21 cellular contexts compared by ENCODE assay signal in the genomic region with DNA sequence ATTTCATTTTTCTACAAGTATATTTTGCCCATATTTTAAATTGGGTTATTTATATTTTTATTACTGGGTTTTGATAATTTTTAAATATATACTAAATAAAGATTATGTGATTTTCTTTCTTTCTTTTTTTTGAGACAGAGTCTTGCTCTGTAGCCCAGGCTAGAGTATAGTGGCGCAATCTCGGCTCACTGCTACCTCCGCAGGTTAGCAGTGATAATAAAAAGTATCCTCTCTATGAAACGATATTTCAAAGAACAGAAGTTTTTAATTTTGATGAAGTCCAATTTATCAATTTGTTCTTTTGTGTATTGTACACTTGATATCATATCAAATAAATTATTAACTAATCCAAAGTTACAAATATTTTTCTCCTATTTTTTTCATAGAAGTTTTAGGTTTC. TPM values are rescaled to one million over a fixed set of nuclear protein-coding genes. Genes with fewer than 3 reads are reported as not detected.
DNase-seq lines count a peak whose midpoint lies in the region; FAIRE-seq and TF ChIP-seq lines count a peak whose summit lies in the region.
"Had no signal": no experiment of that assay in that cellular context is flagged by ENCODE, and none has a peak within 500 bp of the region (broad histone marks: within the 10 kb centered on the region; RNA-seq: fewer than 3 reads in every experiment).

No MANE protein-coding gene starts in this region.

- no peak overlapping the region for H3K4me2 ChIP-seq in H1 (ENCODE audit: insufficient read depth in 1 of 2, low read depth in 2 of 2, low read length in 2 of 2)
- H3K4me2 ChIP-seq: BLaER1 had no signal

- TF ChIP-seq CTCF in H1 (IDR thresholded peaks at IDR 0.05; ENCODE audit: control extremely low read depth in 1 of 3, insufficient read depth in 1 of 3, low read depth in 1 of 3, low read length in 3 of 3): no peak
- TF ChIP-seq CTCF in neural crest cell (conservative IDR thresholded peaks at IDR 0.05): peak; percentile 24
- TF ChIP-seq CTCF in progenitor cell of endocrine pancreas (IDR thresholded peaks at IDR 0.05; ENCODE audit: unreplicated experiment): peak; percentile 29
- TF ChIP-seq CTCF in Peyer's patch (IDR thresholded peaks at IDR 0.05): no peak

- H4K20me1 ChIP-seq in H1 (replicated peaks in 1 of 2; ENCODE audit: control insufficient read depth in 1 of 2, insufficient read depth in 2 of 2, low read length in 2 of 2): no peaks in the 10 kb centered on the region
- H4K20me1 ChIP-seq: BLaER1 had no signal

- no peak overlapping the region for H4K91ac ChIP-seq in H1 (replicated peaks; ENCODE audit: insufficient read length, low read length)

- H4K5ac ChIP-seq in H1 (ENCODE audit: insufficient read length, low read depth, low read length): no peak overlapping the region

- peaks cover 2% of the 10 kb centered on the region for H3K27me3 Mint-ChIP-seq in neural crest cell (ENCODE audit: low read depth)
- H3K27me3 Mint-ChIP-seq in progenitor cell of endocrine pancreas: peaks cover 5% of the 10 kb centered on the region

- H3K4ac ChIP-seq in H1 (replicated peaks; ENCODE audit: insufficient read length, low read depth, low read length): no peak overlapping the region

- no peak overlapping the region for H3K27ac Mint-ChIP-seq in neural crest cell (ENCODE audit: unreplicated experiment)
- no peak overlapping the region for H3K27ac Mint-ChIP-seq in progenitor cell of endocrine pancreas
- H3K27ac Mint-ChIP-seq: CD4-positive, alpha-beta T cell; CD8-positive, alpha-beta T cell had no signal

- WGBS in H1 (ENCODE audit: extremely low coverage in 1 of 2, insufficient coverage in 1 of 2, insufficient read length in 1 of 2, insufficient replicate concordance in 2 of 2, low coverage in 1 of 2, low lambda C conversion rate in 2 of 2, missing lambda C conversion rate in 1 of 2), 2 experiments: 86% methylated on average over 4 of the region's 4 CpGs; no CpG with 5 or more reads in 1 of the 2 experiments

- no peak for DNase-seq in H1 (ENCODE audit: low read depth in 1 of 2, low spot score in 2 of 2)
- DNase-seq in neural crest cell (ENCODE audit: low read depth, low spot score): no peak
- no peak for DNase-seq in progenitor cell of endocrine pancreas (ENCODE audit: low spot score, unreplicated experiment)
- DNase-seq in NCI-H2171 treated with DMSO at 0.1 percent for 48 hours (lab: John Stamatoyannopoulos, UW): no peak
- DNase-seq in Peyer's patch: no peak
- DNase-seq in middle frontal gyrus (ENCODE audit: extremely low spot score, low spot score): no peak
- DNase-seq: 8988T; ACHN; BE2C; C1 segment of cervical spinal cord; Caco-2; Calu3; CD4-positive, alpha-beta T cell; CD8-positive, alpha-beta T cell; DMS79 treated with DMSO at 0.1 percent for 48 hours; GF-D8 had no signal

- H3K4me3 Mint-ChIP-seq in neural crest cell: no peak overlapping the region
- no peak overlapping the region for H3K4me3 Mint-ChIP-seq in progenitor cell of endocrine pancreas (ENCODE audit: low read depth)
- H3K4me3 Mint-ChIP-seq: CD4-positive, alpha-beta T cell; CD8-positive, alpha-beta T cell had no signal

- H3K9me3 ChIP-seq in H1 (ENCODE audit: insufficient read depth in 2 of 2, low read depth in 1 of 2, low read length in 1 of 2): no peaks in the 10 kb centered on the region
- H3K9me3 ChIP-seq in Peyer's patch: no peaks in the 10 kb centered on the region
- H3K9me3 ChIP-seq: BE2C, BLaER1, Caco-2 had no signal

- CTCF ChIA-PET in H1 (lab: Charles Lee; ENCODE audit: partially characterized antibody): interaction anchor here (0.8 to 1.3 kb wide), 4 partner anchors 8 to 363 kb away, joined by 3 to 5 read pairs (median 3); no protein-coding TSS in a partner anchor

- H2BK15ac ChIP-seq in H1 (ENCODE audit: low read length): no peak overlapping the region

- FAIRE-seq in H1 (lab: Jason Lieb, UNC): no peak
- FAIRE-seq: A204.1, G401.6, GM12891, GM19239 had no signal

- no peaks in the 10 kb centered on the region for H3K79me2 ChIP-seq in H1 (ENCODE audit: control insufficient read depth in 1 of 2, insufficient read depth in 2 of 2, low read length in 2 of 2)

- H2AK5ac ChIP-seq in H1 (ENCODE audit: low read depth, low read length): no peak overlapping the region

- H3K27ac ChIP-seq in H1 (ENCODE audit: low read depth, low read length) (no peak overlapping the region), Peyer's patch (no peak overlapping the region)
- H3K27ac ChIP-seq: BLaER1 had no signal

- H4K8ac ChIP-seq in H1 (ENCODE audit: extremely low read depth, insufficient read depth, low read length): no peak overlapping the region

- H3K14ac ChIP-seq in H1 (ENCODE audit: insufficient read length): no peak overlapping the region

- no peak overlapping the region for H3K56ac ChIP-seq in H1 (replicated peaks; ENCODE audit: insufficient read length, low read depth, low read length)

- no peak overlapping the region for H3K4me3 ChIP-seq in H1 (ENCODE audit: extremely low read depth in 1 of 4, insufficient read depth in 2 of 4, low read depth in 3 of 4, low read length in 4 of 4)
- no peak overlapping the region for H3K4me3 ChIP-seq in Peyer's patch
- H3K4me3 ChIP-seq: BLaER1 had no signal

- no peak overlapping the region for H3K18ac ChIP-seq in H1 (ENCODE audit: extremely low read depth, low read length)

- POLR2A ChIA-PET in H1 (lab: Charles Lee; ENCODE audit: partially characterized antibody): no interaction called here

- H3K9me3 Mint-ChIP-seq in neural crest cell: peaks cover 2% of the 10 kb centered on the region
- H3K9me3 Mint-ChIP-seq in progenitor cell of endocrine pancreas (ENCODE audit: low read depth): peaks cover 10% of the 10 kb centered on the region
- H3K9me3 Mint-ChIP-seq: CD4-positive, alpha-beta T cell; CD8-positive, alpha-beta T cell had no signal

- no peak overlapping the region for H2BK12ac ChIP-seq in H1 (ENCODE audit: low read depth, low read length)

- no peaks in the 10 kb centered on the region for H3K23me2 ChIP-seq in H1 (ENCODE audit: low read depth, low read length)

- no peak overlapping the region for H3K23ac ChIP-seq in H1 (ENCODE audit: insufficient read length)

- TF ChIP-seq POLR2A in H1 (IDR thresholded peaks at IDR 0.05; ENCODE audit: control extremely low read depth in 1 of 2, low read depth in 2 of 2, low read length in 2 of 2) (no peak), Peyer's patch (IDR thresholded peaks at IDR 0.05) (no peak)

- H3K27me3 ChIP-seq in H1 (replicated peaks in 1 of 4; ENCODE audit: control insufficient read depth in 3 of 4, extremely low read depth in 1 of 4, insufficient read depth in 3 of 4, low read length in 3 of 4) (no peaks in the 10 kb centered on the region), Peyer's patch (no peaks in the 10 kb centered on the region)
- H3K27me3 ChIP-seq: BE2C, BLaER1 had no signal

- H2BK120ac ChIP-seq in H1 (replicated peaks; ENCODE audit: low read depth, low read length): no peak overlapping the region

- H3K9ac ChIP-seq in H1 (replicated peaks in 1 of 4; ENCODE audit: extremely low read depth in 1 of 4, low read depth in 3 of 4, low read length in 3 of 4): no peak overlapping the region
- H3K9ac ChIP-seq: BLaER1 had no signal

- H2BK20ac ChIP-seq in H1 (ENCODE audit: low read length): no peak overlapping the region

- no peak for TF ChIP-seq RAD21 in H1 (IDR thresholded peaks at IDR 0.05 in 1 of 2, conservative IDR thresholded peaks at IDR 0.05 in 1 of 2; ENCODE audit: low read depth in 2 of 2, low read length in 2 of 2)

- H2AFZ ChIP-seq in H1 (ENCODE audit: low read length): no peak overlapping the region

- H3K36me3 ChIP-seq in H1 (ENCODE audit: control insufficient read depth in 2 of 4, insufficient read depth in 4 of 4, low read length in 3 of 4) (no peaks in the 10 kb centered on the region), Peyer's patch (no peaks in the 10 kb centered on the region)
- H3K36me3 ChIP-seq: BE2C, BLaER1 had no signal

- no peak for TF ChIP-seq EP300 in H1 (IDR thresholded peaks at IDR 0.05; ENCODE audit: borderline replicate concordance in 1 of 2, low read depth in 2 of 2, low read length in 2 of 2)

- H3K4me1 ChIP-seq in H1 (replicated peaks in 1 of 4; ENCODE audit: control insufficient read depth in 3 of 4, insufficient read depth in 4 of 4, low read length in 3 of 4): no peaks in the 10 kb centered on the region
- H3K4me1 ChIP-seq in Peyer's patch: no peaks in the 10 kb centered on the region
- H3K4me1 ChIP-seq: BLaER1 had no signal

- H3K36me3 Mint-ChIP-seq in neural crest cell (ENCODE audit: low read depth) (no peaks in the 10 kb centered on the region), progenitor cell of endocrine pancreas (ENCODE audit: insufficient read depth) (no peaks in the 10 kb centered on the region)
- H3K36me3 Mint-ChIP-seq: CD8-positive, alpha-beta T cell had no signal

- H2BK5ac ChIP-seq in H1 (ENCODE audit: low read depth, low read length): no peak overlapping the region

- no peaks in the 10 kb centered on the region for H3K4me1 Mint-ChIP-seq in neural crest cell
- peaks cover 2% of the 10 kb centered on the region for H3K4me1 Mint-ChIP-seq in progenitor cell of endocrine pancreas (ENCODE audit: low read depth)

- H3K79me1 ChIP-seq in H1 (ENCODE audit: low read depth, low read length): no peaks in the 10 kb centered on the region

TF ChIP-seq in H1, 55 proteins besides CTCF, POLR2A, EP300 and RAD21:
- TF ChIP-seq BACH1 (IDR thresholded peaks at IDR 0.05; ENCODE audit: low read length): no peak
- TF ChIP-seq KDM1A (IDR thresholded peaks at IDR 0.05; ENCODE audit: borderline replicate concordance, low read length): no peak
- TF ChIP-seq SUZ12 (IDR thresholded peaks at IDR 0.05; ENCODE audit: low read length): no peak
- TF ChIP-seq CTBP2 (IDR thresholded peaks at IDR 0.05; ENCODE audit: borderline replicate concordance, insufficient read depth, insufficient read length, low read length): no peak
- TF ChIP-seq CEBPB (IDR thresholded peaks at IDR 0.05; ENCODE audit: low read depth, low read length): peak; percentile 53; the same call in 1 of the 2 replicates
- no peak for TF ChIP-seq SP2 (IDR thresholded peaks at IDR 0.05; ENCODE audit: low read length)
TF ChIP-seq in H1: peak in this region for 1.

RNA-seq across cellular contexts. Expression of gene LDHB, which starts 47.2 kb away (rescaled TPM):
- 1,716 and 1,781 TPM in 2 replicates for total RNA-seq in H1 (2021; fragmentation: NEBNext Ultra II Directional; extraction: Animal tissue kit (Norgen Biotek cat#: 25700))
- polyA plus RNA-seq in H1 (2011; rRNA removed): 616 and 1,177 TPM in 2 replicates
- 1,593 TPM for polyA plus RNA-seq in H1 (2011; cell fraction: cytosol; rRNA removed)
- polyA plus RNA-seq in H1 (2011; cell fraction: nucleus; rRNA removed): 241 TPM
- polyA plus RNA-seq in H1 (2012, experiment 1 of 2): 1,610 to 2,553 TPM (median 1,765 TPM) in 4 replicates
- 308 TPM for polyA plus RNA-seq in H1 (2012, experiment 2 of 2)
- polyA plus RNA-seq in H1 (2013, experiment 1 of 2): 694 TPM
- polyA plus RNA-seq in H1 (2013, experiment 2 of 2): 730 TPM
- polyA minus RNA-seq in H1 (2011; rRNA and poly(A)+ RNA removed): 935 and 1,173 TPM in 2 replicates
- polyA minus RNA-seq in H1 (2011; cell fraction: cytosol; rRNA and poly(A)+ RNA removed): 453 TPM
- 323 TPM for polyA minus RNA-seq in H1 (2011; cell fraction: nucleus; rRNA and poly(A)+ RNA removed)
- total RNA-seq in neural crest cell (1,356 and 1,383 TPM in 2 replicates), progenitor cell of endocrine pancreas (1,628 and 1,645 TPM in 2 replicates), Peyer's patch (100 to 1,000 TPM in 1 of 4 donors, 10 to 100 TPM in 3; 15.6 to 178 (median 25.1) TPM)

Comparison
In these comparisons a context has a peak if more than half of its experiments do, and no peak if none do; other contexts are left out.
1. CTCF ChIP-seq: peak in neural crest cell (single experiment) and progenitor cell of endocrine pancreas (single experiment); none in H1 (0 of 3) and Peyer's patch (0 of 6).